ENCODE assay signal across 14 cellular contexts in genomic region chr3:169348981-169349942, GRCh38.
DNase-seq lines count a peak whose midpoint lies in the region; ATAC-seq, FAIRE-seq and TF ChIP-seq lines count a peak whose summit lies in the region.
"Had no signal": no experiment of that assay in that cellular context is flagged by ENCODE, and none has a peak within 500 bp of the region (broad histone marks: within the 10 kb centered on the region; RNA-seq: fewer than 3 reads in every experiment).

No MANE protein-coding gene starts in this region.

- H4K91ac ChIP-seq in IMR-90 (ENCODE audit: insufficient read depth, low read depth, low read length): no peak overlapping the region

- no peak overlapping the region for H4K5ac ChIP-seq in IMR-90 (ENCODE audit: low read depth, low read length)

- TF ChIP-seq RAD21 in IMR-90 (IDR thresholded peaks at IDR 0.05; ENCODE audit: low read length): no peak

- H3K23ac ChIP-seq in IMR-90 (ENCODE audit: low read depth, low read length): no peak overlapping the region

- POLR2A ChIA-PET in IMR-90 (lab: Charles Lee; ENCODE audit: unreplicated experiment): no interaction called here

- DNase-seq in IMR-90 (peak; percentile 43), astrocyte of the spinal cord (ENCODE audit: low read depth, low spot score) (peak; percentile 36), iris pigment epithelial cell (ENCODE audit: low read depth) (peak; percentile 40), type B pancreatic cell (ENCODE audit: extremely low spot score, unreplicated experiment) (no peak), NCI-H446 treated with DMSO at 0.1 percent for 48 hours (lab: John Stamatoyannopoulos, UW) (no peak), middle frontal gyrus (ENCODE audit: extremely low spot score, low spot score) (no peak), GM12891 (ENCODE audit: insufficient read length, low spot score) (no peak)
- DNase-seq: activated CD4-positive, alpha-beta memory T cell treated with anti-CD3 and anti-CD28 coated beads for 36 hours; activated naive CD4-positive, alpha-beta T cell; NCI-H1105 treated with DMSO at 0.1 percent for 48 hours; stimulated activated naive CD8-positive, alpha-beta T cell treated with anti-CD3 and anti-CD28 coated beads, Interleukin-15, amount 100 ng/mL, for 72 hours had no signal

- H3K27me3 ChIP-seq in IMR-90 (ENCODE audit: control insufficient read depth, insufficient read depth, low read length): no peaks in the 10 kb centered on the region

- no peaks in the 10 kb centered on the region for H4K20me1 ChIP-seq in IMR-90 (ENCODE audit: insufficient read depth, low read length)

- H3K4ac ChIP-seq in IMR-90 (ENCODE audit: low read depth, low read length): no peak overlapping the region

- ATAC-seq in IMR-90 (ENCODE audit: low read depth) (no peak), GM21576 (IDR thresholded peaks at IDR 0.05; ENCODE audit: unreplicated experiment) (no peak)
- ATAC-seq: stimulated activated naive CD8-positive, alpha-beta T cell treated with anti-CD3 and anti-CD28 coated beads, Interleukin-15, amount 100 ng/mL, for 72 hours had no signal

- H3K9me1 ChIP-seq in IMR-90 (ENCODE audit: insufficient read depth, low read length): peaks cover 2% of the 10 kb centered on the region; the same call in 1 of the 2 replicates

- no peaks in the 10 kb centered on the region for H3K9me3 ChIP-seq in IMR-90 (ENCODE audit: control insufficient read depth, insufficient read depth, low read length)

- no peak overlapping the region for H2BK15ac ChIP-seq in IMR-90 (ENCODE audit: low read depth, low read length)

- no peak overlapping the region for H2BK5ac ChIP-seq in IMR-90 (ENCODE audit: low read depth, low read length, poor library complexity, severe bottlenecking)

- no peak overlapping the region for H3K18ac ChIP-seq in IMR-90 (ENCODE audit: low read depth, low read length)

- H3K36me3 Mint-ChIP-seq in type B pancreatic cell: no peaks in the 10 kb centered on the region
- H3K36me3 Mint-ChIP-seq: activated CD4-positive, alpha-beta memory T cell treated with anti-CD3 and anti-CD28 coated beads for 36 hours had no signal

- H2BK20ac ChIP-seq in IMR-90 (ENCODE audit: low read depth, low read length): no peak overlapping the region

- FAIRE-seq in GM12891 (lab: Jason Lieb, UNC): no peak

- H3K4me3 ChIP-seq in IMR-90 (ENCODE audit: insufficient read depth, low read depth, low read length) (no peak overlapping the region), astrocyte of the spinal cord (ENCODE audit: low read depth, low read length) (no peak overlapping the region)

- intact Hi-C loops in IMR-90 (cut with micrococcal nuclease): no loop called here

- no peak overlapping the region for H3K4me2 ChIP-seq in IMR-90 (ENCODE audit: low read depth, low read length)

- H2AK5ac ChIP-seq in IMR-90 (ENCODE audit: low read depth, low read length): no peak overlapping the region

- CTCF ChIA-PET in IMR-90 (lab: Yijun Ruan, JAX): no interaction called here

- no TSS peak for BruUV-seq in IMR-90 (replicated peaks; lab: Mats Ljungman, UMichigan)

- no peak overlapping the region for H4K8ac ChIP-seq in IMR-90 (ENCODE audit: low read depth in 2 of 2, low read length in 2 of 2)

- in situ Hi-C loops in IMR-90 (cut with MboI; ENCODE audit: low sequenced_read_pairs): no loop called here
- in situ Hi-C loops in astrocyte of the spinal cord (cut with HindIII; ENCODE audit: low sequenced_read_pairs): no loop called here

- H2BK120ac ChIP-seq in IMR-90 (ENCODE audit: low read depth, low read length): no peak overlapping the region

- H3K14ac ChIP-seq in IMR-90 (replicated peaks; ENCODE audit: low read depth, low read length): no peak overlapping the region

- no peaks in the 10 kb centered on the region for H3K9me3 Mint-ChIP-seq in type B pancreatic cell
- H3K9me3 Mint-ChIP-seq: activated CD4-positive, alpha-beta memory T cell treated with anti-CD3 and anti-CD28 coated beads for 36 hours; stimulated activated naive CD8-positive, alpha-beta T cell treated with anti-CD3 and anti-CD28 coated beads, Interleukin-15, amount 100 ng/mL, for 72 hours had no signal

- WGBS in IMR-90 (ENCODE audit: extremely low coverage in 2 of 2, insufficient read length in 1 of 2), 2 experiments: 89% methylated on average over 2 of the region's 10 CpGs; no CpG with 5 or more reads in 1 of the 2 experiments

- H3K56ac ChIP-seq in IMR-90 (ENCODE audit: extremely low read depth, insufficient read depth, low read length): no peak overlapping the region

- no peak overlapping the region for H2AFZ ChIP-seq in IMR-90 (replicated peaks; ENCODE audit: low read length, poor library complexity)

- H3K36me3 ChIP-seq in IMR-90 (ENCODE audit: control insufficient read depth, insufficient read depth, low read length): no peaks in the 10 kb centered on the region

- TF ChIP-seq POLR2A in IMR-90 (IDR thresholded peaks at IDR 0.05; ENCODE audit: low read depth, low read length) (no peak), GM12891 (IDR thresholded peaks at IDR 0.05; ENCODE audit: low read depth, low read length) (no peak)

- H3K4me1 Mint-ChIP-seq in type B pancreatic cell (ENCODE audit: unreplicated experiment): peaks cover 42% of the 10 kb centered on the region
- H3K4me1 Mint-ChIP-seq: stimulated activated naive CD8-positive, alpha-beta T cell treated with anti-CD3 and anti-CD28 coated beads, Interleukin-15, amount 100 ng/mL, for 72 hours had no signal

- no peak overlapping the region for H3K9ac ChIP-seq in IMR-90 (ENCODE audit: low read depth, low read length)

- H3K4me1 ChIP-seq in IMR-90 (ENCODE audit: control insufficient read depth, insufficient read depth, low read length): peaks cover 2% of the 10 kb centered on the region

- dilution Hi-C loops in IMR-90 (cut with HindIII; ENCODE audit: low sequenced_read_pairs, unreplicated experiment): no loop called here

- H3K27ac ChIP-seq in IMR-90 (ENCODE audit: insufficient read depth, low read length): no peak overlapping the region
- H3K27ac ChIP-seq: HL-60 had no signal

- no peaks in the 10 kb centered on the region for H3K79me1 ChIP-seq in IMR-90 (ENCODE audit: low read depth in 1 of 2, low read length in 2 of 2)

- H3K4me3 Mint-ChIP-seq in type B pancreatic cell: peak overlapping the region; percentile 19
- H3K4me3 Mint-ChIP-seq: activated CD4-positive, alpha-beta memory T cell treated with anti-CD3 and anti-CD28 coated beads for 36 hours; neural crest cell; stimulated activated naive CD8-positive, alpha-beta T cell treated with anti-CD3 and anti-CD28 coated beads, Interleukin-15, amount 100 ng/mL, for 72 hours had no signal

- peaks cover 14% of the 10 kb centered on the region for H3K27me3 Mint-ChIP-seq in type B pancreatic cell

- no peak overlapping the region for H2AK9ac ChIP-seq in IMR-90 (replicated peaks; ENCODE audit: low read depth, low read length, poor library complexity)

- peak overlapping the region; percentile 90 for H3K27ac Mint-ChIP-seq in type B pancreatic cell
- H3K27ac Mint-ChIP-seq: activated CD4-positive, alpha-beta memory T cell treated with anti-CD3 and anti-CD28 coated beads for 36 hours; stimulated activated naive CD8-positive, alpha-beta T cell treated with anti-CD3 and anti-CD28 coated beads, Interleukin-15, amount 100 ng/mL, for 72 hours had no signal

- TF ChIP-seq CTCF in IMR-90 (conservative IDR thresholded peaks at IDR 0.05; ENCODE audit: low read depth, low read length) (no peak), astrocyte of the spinal cord (IDR thresholded peaks at IDR 0.05; ENCODE audit: low read depth, low read length) (no peak), type B pancreatic cell (conservative IDR thresholded peaks at IDR 0.05) (no peak)

TF ChIP-seq in IMR-90, 13 proteins besides CTCF, POLR2A, EP300 and RAD21:
- no peak for TF ChIP-seq SMC3 (IDR thresholded peaks at IDR 0.05; ENCODE audit: low read depth, low read length)
- 0 out of 2 replicates have a peak, but pooled peaks have one; percentile 20 for TF ChIP-seq NFE2L2 (IDR thresholded peaks at IDR 0.05; ENCODE audit: low read depth, low read length)

TF ChIP-seq in GM12891, 5 proteins besides CTCF, POLR2A, EP300 and RAD21:
- no peak for TF ChIP-seq POLR2AphosphoS5 (IDR thresholded peaks at IDR 0.05; ENCODE audit: low read depth, low read length)
- TF ChIP-seq SPI1 (IDR thresholded peaks at IDR 0.05; ENCODE audit: low read depth, low read length): no peak
- no peak for TF ChIP-seq TAF1 (IDR thresholded peaks at IDR 0.05; ENCODE audit: low read depth, low read length)
- no peak for TF ChIP-seq POU2F2 (IDR thresholded peaks at IDR 0.05; ENCODE audit: low read depth, low read length)
- no peak for TF ChIP-seq PAX5 (IDR thresholded peaks at IDR 0.05; ENCODE audit: insufficient read depth, low read length, severe bottlenecking)

Comparison
In these comparisons a context has a peak if more than half of its experiments do, and no peak if none do; other contexts are left out.
1. DNase-seq: peak in IMR-90 (single experiment), astrocyte of the spinal cord (single experiment) and iris pigment epithelial cell (single experiment); none in type B pancreatic cell (single experiment), NCI-H446 treated with DMSO at 0.1 percent for 48 hours (single experiment), middle frontal gyrus (single experiment) and GM12891 (single experiment).